ENCODE assay signal across 22 cellular contexts in genomic region chr5:31755299-31756053, GRCh38.
"Had no signal": no experiment of that assay in that cellular context is flagged by ENCODE, and none has a peak within 500 bp of the region (broad histone marks: within the 10 kb centered on the region; RNA-seq: fewer than 3 reads in every experiment).

No MANE protein-coding gene starts in this region.

- H3K27me3 ChIP-seq: colonic mucosa, hepatocyte, neural progenitor cell, pancreas, spleen, tibial nerve, upper lobe of right lung, vagina had no signal

- H2AFZ ChIP-seq: hepatocyte, neural progenitor cell had no signal

- H3K4me2 ChIP-seq: hepatocyte had no signal

- H3K4me1 ChIP-seq: colonic mucosa, foreskin keratinocyte, pancreas, psoas muscle, spleen, tibial nerve, upper lobe of right lung had no signal

- H3K36me3 ChIP-seq: colonic mucosa, neural progenitor cell, pancreas, spleen, tibial nerve, upper lobe of right lung, vagina had no signal

- H3K4me3 ChIP-seq: colonic mucosa, hepatocyte, mucosa of descending colon, neural progenitor cell, pancreas, psoas muscle, spleen, tibial nerve, upper lobe of right lung, vagina had no signal

- ATAC-seq: foreskin keratinocyte; left lobe of liver; mucosa of descending colon; naive thymus-derived CD8-positive, alpha-beta T cell; psoas muscle; sciatic nerve; upper lobe of right lung had no signal

- H3K27ac ChIP-seq: colonic mucosa, foreskin keratinocyte, hepatocyte, pancreas, psoas muscle, spleen, tibial nerve, upper lobe of right lung, vagina had no signal

- H3K9ac ChIP-seq: neural progenitor cell had no signal

- H3K79me2 ChIP-seq: hepatocyte had no signal

- DNase-seq: colonic mucosa; dermis blood vessel endothelial cell; endodermal cell; erythroblast; foreskin keratinocyte; mammary epithelial cell; mucosa of descending colon; naive thymus-derived CD8-positive, alpha-beta T cell; occipital lobe; pancreas; psoas muscle; spleen; stimulated activated CD4-positive, alpha-beta T cell treated with anti-CD3 and anti-CD28 coated beads, Interleukin-15, amount 100 ng/mL, for 24 hours; stimulated activated CD4-positive, alpha-beta T cell treated with anti-CD3 and anti-CD28 coated beads, Interleukin-2, amount 100 ng/mL, for 24 hours; stimulated activated naive CD4-positive, alpha-beta T cell treated with Interleukin-2 at 50 U/mL for 16 hours; upper lobe of right lung had no signal

- H3K9me3 ChIP-seq: colonic mucosa, mucosa of descending colon, pancreas, psoas muscle, spleen, tibial nerve, upper lobe of right lung, vagina had no signal
